In genomic region chr12:29053567-29053966, GRCh38 we compare ENCODE assay signal across 23 cellular contexts.
DNase-seq lines count a peak whose midpoint lies in the region; ATAC-seq and TF ChIP-seq lines count a peak whose summit lies in the region.
"Had no signal": no experiment of that assay in that cellular context is flagged by ENCODE, and none has a peak within 500 bp of the region (broad histone marks: within the 10 kb centered on the region; RNA-seq: fewer than 3 reads in every experiment).

No MANE protein-coding gene starts in this region.

- CTCF ChIA-PET in Caco-2 (lab: Charles Lee) = no interaction called here

- H3K27me3 Mint-ChIP-seq in Caco-2 (ENCODE audit: insufficient read depth, unreplicated experiment) = no peaks in the 10 kb centered on the region
- H3K27me3 Mint-ChIP-seq in stimulated activated memory B cell treated with anti-CD40 and anti-IgM and Interleukin-4, amounts not matched to agents 10 μg/mL and 1 μg/mL and 100 μg/mL, for 72 hours = no peaks in the 10 kb centered on the region
- H3K27me3 Mint-ChIP-seq: IgD-negative memory B cell had no signal

- H3K4me1 Mint-ChIP-seq in Caco-2 (ENCODE audit: low read depth, unreplicated experiment) = no peaks in the 10 kb centered on the region
- H3K4me1 Mint-ChIP-seq in stimulated activated memory B cell treated with anti-CD40 and anti-IgM and Interleukin-4, amounts not matched to agents 10 μg/mL and 1 μg/mL and 100 μg/mL, for 72 hours = no peaks in the 10 kb centered on the region
- H3K4me1 Mint-ChIP-seq: GM23338 had no signal

- peaks cover 5% of the 10 kb centered on the region; the same call in 1 of the 2 replicates for H3K4me1 ChIP-seq in Caco-2
- H3K4me1 ChIP-seq: foreskin keratinocyte, pancreas, suprapubic skin had no signal

- no TSS peak for BruUV-seq in Caco-2 (replicated peaks; lab: Mats Ljungman, UMichigan)

- intact Hi-C loops in Caco-2 (cut with micrococcal nuclease; ENCODE audit: unreplicated experiment) = no loop called here

- no peaks in the 10 kb centered on the region for H3K36me3 ChIP-seq in Caco-2 (ENCODE audit: control insufficient read depth, insufficient read depth, low read length)
- H3K36me3 ChIP-seq: pancreas, suprapubic skin had no signal

- H3K27ac Mint-ChIP-seq in Caco-2 (ENCODE audit: unreplicated experiment) = no peak overlapping the region
- H3K27ac Mint-ChIP-seq in stimulated activated memory B cell treated with anti-CD40 and anti-IgM and Interleukin-4, amounts not matched to agents 10 μg/mL and 1 μg/mL and 100 μg/mL, for 72 hours = no peak overlapping the region
- H3K27ac Mint-ChIP-seq: GM23338, IgD-negative memory B cell had no signal

- POLR2A ChIA-PET in Caco-2 (lab: Charles Lee) = no interaction called here

- no peaks in the 10 kb centered on the region for H3K9me3 ChIP-seq in Caco-2
- H3K9me3 ChIP-seq: pancreas, suprapubic skin had no signal

- H3K4me3 ChIP-seq in Caco-2 (ENCODE audit: low read depth, low read length) = no peak overlapping the region
- H3K4me3 ChIP-seq: GM23338, pancreas, suprapubic skin had no signal

- no peaks in the 10 kb centered on the region for H3K36me3 Mint-ChIP-seq in Caco-2 (ENCODE audit: insufficient read depth, unreplicated experiment)
- no peaks in the 10 kb centered on the region for H3K36me3 Mint-ChIP-seq in stimulated activated memory B cell treated with anti-CD40 and anti-IgM and Interleukin-4, amounts not matched to agents 10 μg/mL and 1 μg/mL and 100 μg/mL, for 72 hours
- H3K36me3 Mint-ChIP-seq: IgD-negative memory B cell had no signal

- DNase-seq in A172 (ENCODE audit: low spot score) = peak; percentile 43
- peak; percentile 77 for DNase-seq in NAMALWA (ENCODE audit: low spot score)
- no peak for DNase-seq in Caco-2
- DNase-seq: activated CD4-positive, CD25-positive, alpha-beta regulatory T cell treated with anti-CD3 and anti-CD28 coated beads, Interleukin-2, amount 50 U/mL, for 72 hours; activated CD8-positive, alpha-beta memory T cell treated with anti-CD3 and anti-CD28 coated beads, Interleukin-2, amount 50 U/mL, for 4 hours; activated naive CD4-positive, alpha-beta T cell; anterior cingulate cortex; foreskin keratinocyte; NCI-H1417; NCI-H345; pancreas; SHP77 treated with DMSO at 0.1 percent for 48 hours; stimulated activated CD4-positive, alpha-beta T cell treated with anti-CD3 and anti-CD28 coated beads, Interleukin-4, amount 100 ng/mL, for 24 hours; stimulated activated CD8-positive, alpha-beta memory T cell treated with anti-CD3 and anti-CD28 coated beads, Interleukin-4, amount 100 ng/mL, for 48 hours; T-helper 9 cell had no signal

- no peak for TF ChIP-seq CTCF in Caco-2 (IDR thresholded peaks at IDR 0.05; ENCODE audit: insufficient read depth in 1 of 2, low read depth in 1 of 2, low read length in 1 of 2, severe bottlenecking in 1 of 2, unreplicated experiment in 1 of 2)

- ATAC-seq in GM18867 (IDR thresholded peaks at IDR 0.05; ENCODE audit: unreplicated experiment) (peak; percentile 87), HG02852 (IDR thresholded peaks at IDR 0.05; ENCODE audit: unreplicated experiment) (peak; percentile 72), HG02610 (IDR thresholded peaks at IDR 0.05; ENCODE audit: unreplicated experiment) (no peak), HG03025 (IDR thresholded peaks at IDR 0.05; ENCODE audit: low FRiP score, unreplicated experiment) (no peak)
- ATAC-seq in stimulated activated memory B cell treated with anti-CD40 and anti-IgM and Interleukin-4, amounts not matched to agents 10 μg/mL and 1 μg/mL and 100 μg/mL, for 72 hours = no peak
- ATAC-seq: foreskin keratinocyte, GM23338, pancreas had no signal

- H3K27me3 ChIP-seq in Caco-2 (replicated peaks; ENCODE audit: control insufficient read depth, insufficient read depth, low read length) = no peaks in the 10 kb centered on the region
- H3K27me3 ChIP-seq: foreskin keratinocyte, pancreas, suprapubic skin had no signal

- no peak overlapping the region for H3K4me3 Mint-ChIP-seq in Caco-2 (ENCODE audit: unreplicated experiment)
- H3K4me3 Mint-ChIP-seq in stimulated activated memory B cell treated with anti-CD40 and anti-IgM and Interleukin-4, amounts not matched to agents 10 μg/mL and 1 μg/mL and 100 μg/mL, for 72 hours = no peak overlapping the region
- H3K4me3 Mint-ChIP-seq: GM23338, IgD-negative memory B cell had no signal

- H3K9me3 Mint-ChIP-seq in Caco-2 (ENCODE audit: unreplicated experiment) = peaks cover 3% of the 10 kb centered on the region
- peaks cover 2% of the 10 kb centered on the region for H3K9me3 Mint-ChIP-seq in stimulated activated memory B cell treated with anti-CD40 and anti-IgM and Interleukin-4, amounts not matched to agents 10 μg/mL and 1 μg/mL and 100 μg/mL, for 72 hours
- H3K9me3 Mint-ChIP-seq: GM23338 had no signal

Comparison
In these comparisons a context has a peak if more than half of its experiments do, and no peak if none do; other contexts are left out.
1. DNase-seq: peak in A172 (single experiment) and NAMALWA (single experiment); none in Caco-2 (0 of 2).
2. ATAC-seq: peak in GM18867 (single experiment) and HG02852 (single experiment); none in HG02610 (single experiment), stimulated activated memory B cell treated with anti-CD40 and anti-IgM and Interleukin-4, amounts not matched to agents 10 μg/mL and 1 μg/mL and 100 μg/mL, for 72 hours (single experiment) and HG03025 (single experiment).